Comparison of ENCODE assay signal across 21 cellular contexts in genomic region chr10:112622786-112623185, GRCh38.
DNase-seq lines count a peak whose midpoint lies in the region; ATAC-seq, FAIRE-seq and TF ChIP-seq lines count a peak whose summit lies in the region.
"Had no signal": no experiment of that assay in that cellular context is flagged by ENCODE, and none has a peak within 500 bp of the region (broad histone marks: within the 10 kb centered on the region; RNA-seq: fewer than 3 reads in every experiment).

No MANE protein-coding gene starts in this region.

- FAIRE-seq in astrocyte (lab: Jason Lieb, UNC): peak; percentile 56
- FAIRE-seq: GM12878 had no signal

- no peaks in the 10 kb centered on the region for H3K4me1 Mint-ChIP-seq in astrocyte (ENCODE audit: low read depth, unreplicated experiment)

- no peaks in the 10 kb centered on the region for H3K79me2 ChIP-seq in GM23248 (ENCODE audit: insufficient read depth)
- H3K79me2 ChIP-seq in astrocyte (ENCODE audit: insufficient read depth, low read length): no peaks in the 10 kb centered on the region

- H3K9me3 Mint-ChIP-seq in astrocyte (ENCODE audit: unreplicated experiment): no peaks in the 10 kb centered on the region
- H3K9me3 Mint-ChIP-seq: CD8-positive, alpha-beta T cell; HFFc6 had no signal

- H2AFZ ChIP-seq in GM23248 (no peak overlapping the region), astrocyte (ENCODE audit: low read depth, low read length) (no peak overlapping the region)

- H3K4me2 ChIP-seq in GM23248 (ENCODE audit: unreplicated experiment) (no peak overlapping the region), astrocyte (ENCODE audit: low read length) (no peak overlapping the region)

- 0 out of 2 replicates have a peak, but pooled peaks cover 3% of the 10 kb centered on the region for H3K4me1 ChIP-seq in GM23248 (ENCODE audit: insufficient read depth)
- no peaks in the 10 kb centered on the region for H3K4me1 ChIP-seq in astrocyte (ENCODE audit: insufficient read depth, low read length)
- no peaks in the 10 kb centered on the region for H3K4me1 ChIP-seq in uterus
- H3K4me1 ChIP-seq: Peyer's patch had no signal

- H3K36me3 ChIP-seq in GM23248 (ENCODE audit: low read depth): no peaks in the 10 kb centered on the region
- no peaks in the 10 kb centered on the region for H3K36me3 ChIP-seq in astrocyte (ENCODE audit: insufficient read depth, low read length)
- no peaks in the 10 kb centered on the region for H3K36me3 ChIP-seq in uterus
- no peaks in the 10 kb centered on the region for H3K36me3 ChIP-seq in brain microvascular endothelial cell (replicated peaks)
- H3K36me3 ChIP-seq: MG63, Peyer's patch had no signal

- H3F3A ChIP-seq in GM23248 (ENCODE audit: insufficient read depth): no peaks in the 10 kb centered on the region

- intact Hi-C loops in uterus (cut with DNase I; ENCODE audit: low total_unique reads): no loop called here

- no peaks in the 10 kb centered on the region for H3K27me3 ChIP-seq in GM23248 (replicated peaks; ENCODE audit: insufficient read depth)
- H3K27me3 ChIP-seq in astrocyte (ENCODE audit: insufficient read depth, low read length): no peaks in the 10 kb centered on the region
- no peaks in the 10 kb centered on the region for H3K27me3 ChIP-seq in uterus
- H3K27me3 ChIP-seq in brain microvascular endothelial cell (replicated peaks): no peaks in the 10 kb centered on the region
- H3K27me3 ChIP-seq: MG63, Peyer's patch had no signal

- TF ChIP-seq POLR2A in uterus (IDR thresholded peaks at IDR 0.05): no peak

- no peaks in the 10 kb centered on the region for H3K27me3 Mint-ChIP-seq in astrocyte (ENCODE audit: low read depth, unreplicated experiment)

- 89 to 93% methylated on average over 2 of the region's 2 CpGs for WGBS in GM23248 (ENCODE audit: low coverage in 1 of 2, low lambda C conversion rate in 2 of 2, missing lambda C conversion rate in 2 of 2), 2 experiments

- no peak overlapping the region for H3K9ac ChIP-seq in GM23248
- no peak overlapping the region for H3K9ac ChIP-seq in astrocyte (ENCODE audit: low read length)

- H3K4me3 ChIP-seq in GM23248 (no peak overlapping the region), astrocyte (ENCODE audit: insufficient read depth, low read depth, low read length) (no peak overlapping the region), fibroblast of villous mesenchyme (ENCODE audit: low read depth, low read length) (no peak overlapping the region), uterus (no peak overlapping the region), brain microvascular endothelial cell (ENCODE audit: low read depth, low read length) (no peak overlapping the region)
- H3K4me3 ChIP-seq: GM12878, MG63, Peyer's patch, SK-N-MC had no signal

- no peak for TF ChIP-seq CTCF in astrocyte (IDR thresholded peaks at IDR 0.05; ENCODE audit: insufficient read depth, low read depth, low read length)
- TF ChIP-seq CTCF in fibroblast of villous mesenchyme (IDR thresholded peaks at IDR 0.05; ENCODE audit: insufficient read depth, low read depth, low read length): no peak
- no peak for TF ChIP-seq CTCF in uterus (IDR thresholded peaks at IDR 0.05)
- TF ChIP-seq CTCF in brain microvascular endothelial cell (IDR thresholded peaks at IDR 0.05; ENCODE audit: low read depth, low read length, missing control alignments): no peak

- H3K9me3 ChIP-seq in GM23248 (ENCODE audit: low read depth) (no peaks in the 10 kb centered on the region), astrocyte (ENCODE audit: insufficient read depth, low read depth, low read length) (no peaks in the 10 kb centered on the region), uterus (no peaks in the 10 kb centered on the region)
- H3K9me3 ChIP-seq: MG63, Peyer's patch had no signal

- DNase-seq in GM23248 (peak; percentile 7), astrocyte (ENCODE audit: low read depth) (peak; percentile 30), fibroblast of villous mesenchyme (ENCODE audit: low read depth) (peak; percentile 71), uterus (no peak), globus pallidus (ENCODE audit: low spot score) (no peak), brain microvascular endothelial cell (no peak)
- DNase-seq: CD8-positive, alpha-beta T cell; GOT3; HFFc6; MG63; NCI-H1092 treated with DMSO at 0.1 percent for 48 hours; NCI-H1694; NCI-H2107; NCI-H2227 treated with DMSO at 0.1 percent for 48 hours; NCI-H524 treated with DMSO at 0.1 percent for 48 hours; Peyer's patch; Right ventricle myocardium superior had no signal

- no peaks in the 10 kb centered on the region for H4K20me1 ChIP-seq in GM23248 (ENCODE audit: insufficient read depth)
- H4K20me1 ChIP-seq in astrocyte (ENCODE audit: insufficient read depth, low read length): no peaks in the 10 kb centered on the region

- H3K27ac ChIP-seq in GM23248 (no peak overlapping the region), astrocyte (ENCODE audit: low read depth, low read length) (no peak overlapping the region), uterus (peak overlapping the region; percentile 16 to 65), brain microvascular endothelial cell (no peak overlapping the region)
- H3K27ac ChIP-seq: Peyer's patch, SK-N-MC had no signal

- in situ Hi-C loops in GM23248 (cut with MboI): no loop called here
- in situ Hi-C loops in brain microvascular endothelial cell (cut with HindIII; ENCODE audit: low pct_ligation_motif_present, low sequenced_read_pairs): no loop called here

- no peak overlapping the region for H3K27ac Mint-ChIP-seq in astrocyte (ENCODE audit: unreplicated experiment)
- H3K27ac Mint-ChIP-seq: CD8-positive, alpha-beta T cell; HFFc6 had no signal

- no peak for ATAC-seq in HG02938 (IDR thresholded peaks at IDR 0.05; ENCODE audit: unreplicated experiment)
- ATAC-seq in HG02885 (IDR thresholded peaks at IDR 0.05; ENCODE audit: poor library complexity, unreplicated experiment): no peak
- ATAC-seq: CD8-positive, alpha-beta T cell; GM12878 had no signal

- H3K4me3 Mint-ChIP-seq in astrocyte (ENCODE audit: unreplicated experiment): no peak overlapping the region
- H3K4me3 Mint-ChIP-seq: CD8-positive, alpha-beta T cell; HFFc6 had no signal

- H3K9me2 ChIP-seq in GM23248 (ENCODE audit: insufficient read depth): no peaks in the 10 kb centered on the region

- peaks cover 7% of the 10 kb centered on the region for H3K36me3 Mint-ChIP-seq in astrocyte (ENCODE audit: low read depth, unreplicated experiment)

Comparison
In these comparisons a context has a peak if more than half of its experiments do, and no peak if none do; other contexts are left out.
1. DNase-seq: peak in GM23248 (single experiment), astrocyte (single experiment) and fibroblast of villous mesenchyme (single experiment); none in uterus (0 of 2), globus pallidus (single experiment) and brain microvascular endothelial cell (single experiment).
2. H3K27ac ChIP-seq: peak in uterus (2 of 2); none in GM23248 (single experiment), astrocyte (single experiment) and brain microvascular endothelial cell (single experiment).